14 cellular contexts compared by ENCODE assay signal in the genomic region with DNA sequence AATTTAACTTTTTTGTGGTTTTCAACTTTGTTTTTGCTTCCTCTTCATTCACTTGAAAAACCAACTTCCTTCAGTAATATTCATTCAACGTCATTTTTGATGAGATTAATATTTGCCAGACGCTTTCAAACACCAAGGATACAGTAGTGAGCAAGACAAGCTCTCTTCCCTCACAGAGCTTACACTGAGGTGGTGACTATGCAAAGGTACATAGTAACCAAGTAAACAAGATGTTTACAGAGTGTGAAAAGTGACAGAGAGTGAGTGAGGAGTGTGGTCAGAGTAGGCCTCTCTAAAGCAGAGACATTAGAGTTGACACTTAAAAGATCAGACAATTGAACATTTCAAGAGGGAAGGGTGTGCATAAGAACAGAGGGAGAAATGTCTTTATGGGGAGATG. TPM values are rescaled to one million over a fixed set of nuclear protein-coding genes. Genes with fewer than 3 reads are reported as not detected.
DNase-seq lines count a peak whose midpoint lies in the region; ATAC-seq and TF ChIP-seq lines count a peak whose summit lies in the region.
"Had no signal": no experiment of that assay in that cellular context is flagged by ENCODE, and none has a peak within 500 bp of the region (broad histone marks: within the 10 kb centered on the region; RNA-seq: fewer than 3 reads in every experiment).

No MANE protein-coding gene starts in this region.

- WGBS in heart right ventricle, 2 donors, result 57 to 63% methylated on average over 2 of the region's 2 CpGs

- intact Hi-C loops in PC-3 (cut with micrococcal nuclease) (loop anchor here (10.0 kb wide), 1 partner anchor 690 kb away; no protein-coding TSS in a partner anchor), upper lobe of right lung (cut with DNase I) (no loop called here), heart right ventricle (cut with DNase I) (loop anchor here in 7 of 10 donors (2.0 to 10.0 kb wide), 5 partner anchors 252 to 1668 kb away; no protein-coding TSS in a partner anchor)

- H3F3A ChIP-seq in PC-3 (ENCODE audit: low read length, unreplicated experiment), result no peaks in the 10 kb centered on the region

- CTCF ChIA-PET in PC-3 (lab: Charles Lee), result no interaction called here

- no peaks in the 10 kb centered on the region for H4K20me1 ChIP-seq in PC-3 (ENCODE audit: low read length)

- H2AFZ ChIP-seq in PC-3 (ENCODE audit: low read length), result no peak overlapping the region

- DNase-seq in activated naive CD4-positive, alpha-beta T cell treated with anti-CD3 and anti-CD28 coated beads, Interleukin-2, amount 50 U/mL, for 16 hours, result no peak
- DNase-seq in PC-3 (peak; percentile 23), immature natural killer cell (peak; percentile 41 to 52 (median 50)), upper lobe of right lung (no peak), heart right ventricle (no peak), EL (no peak)
- DNase-seq: activated naive CD4-positive, alpha-beta T cell treated with anti-CD3 and anti-CD28 coated beads for 36 hours; DMS153; NCI-H1694; NCI-H524 treated with DMSO at 0.1 percent for 48 hours; stimulated activated CD4-positive, alpha-beta T cell treated with anti-CD3 and anti-CD28 coated beads, Interleukin-12 subunit alpha, Interleukin-12 subunit beta, amount 100 ng/mL, for 4 hours had no signal

- H3K4me2 ChIP-seq in PC-3 (ENCODE audit: low read length), result no peak overlapping the region

- peak overlapping the region; percentile 25 for H3K27ac Mint-ChIP-seq in activated naive CD4-positive, alpha-beta T cell treated with anti-CD3 and anti-CD28 coated beads, Interleukin-2, amount 50 U/mL, for 24 hours
- peak overlapping the region; percentile 62 to 83 (median 75) for H3K27ac Mint-ChIP-seq in immature natural killer cell
- H3K27ac Mint-ChIP-seq: activated naive CD4-positive, alpha-beta T cell treated with anti-CD3 and anti-CD28 coated beads for 36 hours had no signal

- no peaks in the 10 kb centered on the region for H3K27me3 Mint-ChIP-seq in activated naive CD4-positive, alpha-beta T cell treated with anti-CD3 and anti-CD28 coated beads, Interleukin-2, amount 50 U/mL, for 24 hours
- H3K27me3 Mint-ChIP-seq in immature natural killer cell (ENCODE audit: low read depth in 3 of 3), result no peaks in the 10 kb centered on the region

- no TSS peak for BruUV-seq in PC-3 (replicated peaks; lab: Mats Ljungman, UMichigan)

- no peaks in the 10 kb centered on the region for H3K9me2 ChIP-seq in PC-3 (replicated peaks; ENCODE audit: low read length)

- TF ChIP-seq CTCF in PC-3 (conservative IDR thresholded peaks at IDR 0.05; ENCODE audit: low read depth, low read length) (no peak), upper lobe of right lung (IDR thresholded peaks at IDR 0.05) (no peak), heart right ventricle (IDR thresholded peaks at IDR 0.05) (no peak)

- H3K9me3 ChIP-seq in PC-3 (ENCODE audit: low read length) (no peaks in the 10 kb centered on the region), upper lobe of right lung (no peaks in the 10 kb centered on the region), heart right ventricle (no peaks in the 10 kb centered on the region)

- H3K4me3 ChIP-seq in PC-3 (ENCODE audit: low read length) (no peak overlapping the region), upper lobe of right lung (no peak overlapping the region), heart right ventricle (no peak overlapping the region)
- H3K4me3 ChIP-seq: cardiac muscle cell had no signal

- H3K9ac ChIP-seq in PC-3 (ENCODE audit: low read length), result no peak overlapping the region

- H3K4me1 ChIP-seq in PC-3 (ENCODE audit: insufficient read depth, low read length) (peaks cover 8% of the 10 kb centered on the region; the same call in 1 of the 2 replicates), upper lobe of right lung (no peaks in the 10 kb centered on the region), heart right ventricle (no peaks in the 10 kb centered on the region)

- H3K79me2 ChIP-seq in PC-3 (ENCODE audit: low read length), result no peaks in the 10 kb centered on the region

- POLR2A ChIA-PET in PC-3 (lab: Charles Lee; ENCODE audit: unreplicated experiment), result no interaction called here

- no peaks in the 10 kb centered on the region for H3K36me3 Mint-ChIP-seq in activated naive CD4-positive, alpha-beta T cell treated with anti-CD3 and anti-CD28 coated beads, Interleukin-2, amount 50 U/mL, for 24 hours
- H3K36me3 Mint-ChIP-seq in immature natural killer cell, result peaks cover 6 to 20% (median 6%) of the 10 kb centered on the region in 3 donors

- H3K36me3 ChIP-seq in PC-3 (ENCODE audit: low read depth, low read length) (no peaks in the 10 kb centered on the region), upper lobe of right lung (peaks cover 10% of the 10 kb centered on the region), heart right ventricle (peaks cover 0 to 13% (median 0%) of the 10 kb centered on the region in 9 donors)

- peak; percentile 84 for ATAC-seq in PC-3
- peak; percentile 47 for ATAC-seq in upper lobe of right lung
- no peak for ATAC-seq in heart right ventricle
- ATAC-seq in GM21390 (IDR thresholded peaks at IDR 0.05; ENCODE audit: unreplicated experiment), result no peak

- H3K4me3 Mint-ChIP-seq in activated naive CD4-positive, alpha-beta T cell treated with anti-CD3 and anti-CD28 coated beads, Interleukin-2, amount 50 U/mL, for 24 hours, result no peak overlapping the region
- H3K4me3 Mint-ChIP-seq in immature natural killer cell, result peak overlapping the region in 1 of 5 donors; percentile 6
- H3K4me3 Mint-ChIP-seq: activated naive CD4-positive, alpha-beta T cell treated with anti-CD3 and anti-CD28 coated beads for 36 hours had no signal

- H3K4me1 Mint-ChIP-seq in activated naive CD4-positive, alpha-beta T cell treated with anti-CD3 and anti-CD28 coated beads, Interleukin-2, amount 50 U/mL, for 24 hours, result peaks cover 10% of the 10 kb centered on the region
- peaks cover 13 to 21% of the 10 kb centered on the region in 2 donors for H3K4me1 Mint-ChIP-seq in immature natural killer cell

- H3K27ac ChIP-seq in PC-3 (ENCODE audit: low read length), result no peak overlapping the region
- no peak overlapping the region for H3K27ac ChIP-seq in upper lobe of right lung
- H3K27ac ChIP-seq in heart right ventricle, result no peak overlapping the region
- H3K27ac ChIP-seq: cardiac muscle cell had no signal

- H3K27me3 ChIP-seq in PC-3 (ENCODE audit: low read length) (no peaks in the 10 kb centered on the region), upper lobe of right lung (no peaks in the 10 kb centered on the region), heart right ventricle (no peaks in the 10 kb centered on the region)
- H3K27me3 ChIP-seq: cardiac muscle cell had no signal

- no peaks in the 10 kb centered on the region for H3K9me3 Mint-ChIP-seq in activated naive CD4-positive, alpha-beta T cell treated with anti-CD3 and anti-CD28 coated beads, Interleukin-2, amount 50 U/mL, for 24 hours
- no peaks in the 10 kb centered on the region for H3K9me3 Mint-ChIP-seq in immature natural killer cell
- H3K9me3 Mint-ChIP-seq: activated naive CD4-positive, alpha-beta T cell treated with anti-CD3 and anti-CD28 coated beads for 36 hours had no signal

RNA-seq across cellular contexts. Expression of gene CRIPT, which starts 17.9 kb away (rescaled TPM):
- total RNA-seq in PC-3 (2014; rRNA removed) (7.7 and 8.9 TPM in 2 replicates), upper lobe of right lung (15.3 TPM), heart right ventricle (10 to 100 TPM; 18.3 to 22.0 (median 20.2) TPM)
- polyA plus RNA-seq in immature natural killer cell (10 to 100 TPM in 2 of 3 donors, 1 to 10 TPM in 1; 9.7 to 18.9 (median 16.2) TPM), heart right ventricle (10 to 100 TPM; 12.4 to 18.0 TPM)

RNA-seq across cellular contexts. Expression of gene PIGF, which starts 18.1 kb away (rescaled TPM):
- total RNA-seq in PC-3 (2014; rRNA removed) (10.5 and 17.0 TPM in 2 replicates), upper lobe of right lung (21.9 TPM), heart right ventricle (10 to 100 TPM in 6 of 10 donors, 1 to 10 TPM in 4; 7.5 to 13.7 (median 10.1) TPM)
- polyA plus RNA-seq in immature natural killer cell (10 to 100 TPM; 10.8 to 17.9 (median 15.3) TPM), heart right ventricle (10 to 100 TPM in 1 of 2 donors, 1 to 10 TPM in 1; 8.3 to 12.3 TPM)

Comparison
In these comparisons a context has a peak if more than half of its experiments do, and no peak if none do; other contexts are left out.
1. DNase-seq: peak in PC-3 (single experiment) and immature natural killer cell (3 of 3); none in activated naive CD4-positive, alpha-beta T cell treated with anti-CD3 and anti-CD28 coated beads, Interleukin-2, amount 50 U/mL, for 16 hours (single experiment), upper lobe of right lung (single experiment), heart right ventricle (0 of 2) and EL (single experiment).
2. ATAC-seq: peak in PC-3 (single experiment) and upper lobe of right lung (single experiment); none in heart right ventricle (0 of 8) and GM21390 (single experiment).